ENCODE assay signal across 17 cellular contexts in genomic region chr12:113291586-113291985, GRCh38. TPM values are rescaled to one million over a fixed set of nuclear protein-coding genes. Genes with fewer than 3 reads are reported as not detected.
A peak's percentile ranks its signal among the peaks of the same experiment; 100 is the strongest.
DNase-seq lines count a peak whose midpoint lies in the region; ATAC-seq, FAIRE-seq and TF ChIP-seq lines count a peak whose summit lies in the region.
"Had no signal": no experiment of that assay in that cellular context is flagged by ENCODE, and none has a peak within 500 bp of the region (broad histone marks: within the 10 kb centered on the region; RNA-seq: fewer than 3 reads in every experiment).

No MANE protein-coding gene starts in this region.

- H3K27me3 Mint-ChIP-seq in activated T-cell treated with anti-CD3 and anti-CD28 coated beads, Interleukin-2, amount 50 U/mL, for 24 hours, result no peaks in the 10 kb centered on the region
- no peaks in the 10 kb centered on the region for H3K27me3 Mint-ChIP-seq in glutamatergic neuron (ENCODE audit: unreplicated experiment)
- H3K27me3 Mint-ChIP-seq: CD4-positive, alpha-beta memory T cell had no signal

- POLR2A ChIA-PET in RWPE1 (lab: Yijun Ruan, JAX; ENCODE audit: low non-redundant PET), result no interaction called here

- ATAC-seq in sciatic nerve (peak; percentile 4), left cardiac atrium (no peak)

- no peaks in the 10 kb centered on the region for H3K9me3 Mint-ChIP-seq in activated T-cell treated with anti-CD3 and anti-CD28 coated beads, Interleukin-2, amount 50 U/mL, for 24 hours
- peaks cover 4% of the 10 kb centered on the region for H3K9me3 Mint-ChIP-seq in glutamatergic neuron (ENCODE audit: unreplicated experiment)
- H3K9me3 Mint-ChIP-seq: CD4-positive, alpha-beta memory T cell had no signal

- intact Hi-C loops in sciatic nerve (cut with DNase I), result no loop called here
- intact Hi-C loops in left cardiac atrium (cut with DNase I), result loop anchor here in 1 of 2 donors (10.0 kb wide), 1 partner anchor 97 kb away; no protein-coding TSS in a partner anchor

- H3K4me1 Mint-ChIP-seq in activated T-cell treated with anti-CD3 and anti-CD28 coated beads, Interleukin-2, amount 50 U/mL, for 24 hours (ENCODE audit: low read depth), result no peaks in the 10 kb centered on the region
- peaks cover 19% of the 10 kb centered on the region for H3K4me1 Mint-ChIP-seq in glutamatergic neuron (ENCODE audit: low read depth, unreplicated experiment)
- H3K4me1 Mint-ChIP-seq: CD4-positive, alpha-beta memory T cell had no signal

- DNase-seq in activated T-cell treated with anti-CD3 and anti-CD28 coated beads, Interleukin-2, amount 50 U/mL, for 24 hours, result no peak
- DNase-seq in activated T-cell treated with anti-CD3 and anti-CD28 coated beads for 4 hours (no peak), RWPE1 (ENCODE audit: low spot score) (no peak), glutamatergic neuron (no peak), sciatic nerve (ENCODE audit: low spot score) (no peak), left cardiac atrium (no peak), GM12891 (ENCODE audit: insufficient read length, low spot score) (no peak), T-helper 2 cell (no peak)
- DNase-seq: 8988T; BE2C; CD4-positive, alpha-beta memory T cell; DMS153; GDM1; MV-4-11; NCI-H1694 treated with DMSO at 0.1 percent for 48 hours; SHP77 treated with DMSO at 0.1 percent for 48 hours had no signal

- H3K27ac Mint-ChIP-seq in activated T-cell treated with anti-CD3 and anti-CD28 coated beads, Interleukin-2, amount 50 U/mL, for 24 hours, result peak overlapping the region; percentile 33
- peak overlapping the region; percentile 70 for H3K27ac Mint-ChIP-seq in glutamatergic neuron (ENCODE audit: unreplicated experiment)

- H3K36me3 Mint-ChIP-seq in activated T-cell treated with anti-CD3 and anti-CD28 coated beads, Interleukin-2, amount 50 U/mL, for 24 hours (ENCODE audit: low read depth), result peaks cover 78% of the 10 kb centered on the region
- no peaks in the 10 kb centered on the region for H3K36me3 Mint-ChIP-seq in glutamatergic neuron (ENCODE audit: unreplicated experiment)

- H3K4me3 Mint-ChIP-seq in activated T-cell treated with anti-CD3 and anti-CD28 coated beads, Interleukin-2, amount 50 U/mL, for 24 hours, result no peak overlapping the region
- H3K4me3 Mint-ChIP-seq in glutamatergic neuron (ENCODE audit: unreplicated experiment), result no peak overlapping the region
- H3K4me3 Mint-ChIP-seq: CD4-positive, alpha-beta memory T cell had no signal

- H3K27ac ChIP-seq in RWPE1, result peak overlapping the region; percentile 22
- H3K27ac ChIP-seq: KMS-11 had no signal

- CTCF ChIA-PET in RWPE1 (lab: Yijun Ruan, JAX), result no interaction called here

- TF ChIP-seq CTCF in RWPE1 (conservative IDR thresholded peaks at IDR 0.05; ENCODE audit: low read depth) (no peak), glutamatergic neuron (IDR thresholded peaks at IDR 0.05; ENCODE audit: partially characterized antibody, unreplicated experiment) (no peak)

- no peak for TF ChIP-seq POLR2A in GM12891 (IDR thresholded peaks at IDR 0.05; ENCODE audit: low read depth, low read length)

- FAIRE-seq in GM12891 (lab: Jason Lieb, UNC), result no peak

TF ChIP-seq in GM12891, 5 proteins besides CTCF, POLR2A, EP300 and RAD21:
- TF ChIP-seq TAF1 (IDR thresholded peaks at IDR 0.05; ENCODE audit: low read depth, low read length) (no peak), POU2F2 (IDR thresholded peaks at IDR 0.05; ENCODE audit: low read depth, low read length) (no peak), POLR2AphosphoS5 (IDR thresholded peaks at IDR 0.05; ENCODE audit: low read depth, low read length) (no peak), SPI1 (IDR thresholded peaks at IDR 0.05; ENCODE audit: low read depth, low read length) (no peak), PAX5 (IDR thresholded peaks at IDR 0.05; ENCODE audit: insufficient read depth, low read length, severe bottlenecking) (no peak)

RNA-seq across cellular contexts. Expression of gene SLC8B1, which starts 43.3 kb away (rescaled TPM):
- total RNA-seq in glutamatergic neuron (ENCODE audit: unreplicated experiment) (27.9 TPM), sciatic nerve (34.3 TPM), left cardiac atrium (10 to 100 TPM; 14.0 to 15.2 TPM)
- 2.4 TPM for polyA plus RNA-seq in GM12891 (2012; ENCODE audit: low read depth, missing spikeins)
